9 cellular contexts compared by ENCODE assay signal in genomic region chr3:117059054-117059989, GRCh38.
DNase-seq lines count a peak whose midpoint lies in the region; ATAC-seq lines count a peak whose summit lies in the region.
"Had no signal": no experiment of that assay in that cellular context is flagged by ENCODE, and none has a peak within 500 bp of the region (broad histone marks: within the 10 kb centered on the region; RNA-seq: fewer than 3 reads in every experiment).

No MANE protein-coding gene starts in this region.

- H3K27me3 ChIP-seq in endocrine pancreas (ENCODE audit: control insufficient read depth, insufficient read depth, low read length) = no peaks in the 10 kb centered on the region

- H3K9me3 ChIP-seq in endocrine pancreas (ENCODE audit: control insufficient read depth, low read length) = no peaks in the 10 kb centered on the region

- no peaks in the 10 kb centered on the region for H3K36me3 ChIP-seq in endocrine pancreas (ENCODE audit: control insufficient read depth, insufficient read depth, low read length)

- ATAC-seq in HG03439 (IDR thresholded peaks at IDR 0.05; ENCODE audit: unreplicated experiment) = no peak
- ATAC-seq in GM18511 (IDR thresholded peaks at IDR 0.05; ENCODE audit: unreplicated experiment) = no peak

- H3K4me3 ChIP-seq in endocrine pancreas (ENCODE audit: control insufficient read depth, insufficient read depth, low read length) = peak overlapping the region; percentile 29

- no peaks in the 10 kb centered on the region for H3K4me1 ChIP-seq in endocrine pancreas (ENCODE audit: control insufficient read depth, insufficient read depth, low read length)

- H3K9ac ChIP-seq in endocrine pancreas (ENCODE audit: control insufficient read depth, insufficient read depth, low read length) = no peak overlapping the region

- peak; percentile 11 for DNase-seq in SKM-1 treated with dmso at 0.1 percent for 144 hours (lab: John Stamatoyannopoulos, UW; ENCODE audit: unreplicated experiment)
- no peak for DNase-seq in SKM-1 (lab: John Stamatoyannopoulos, UW; ENCODE audit: unreplicated experiment)
- DNase-seq in NCI-H526 treated with DMSO at 0.1 percent for 48 hours (lab: John Stamatoyannopoulos, UW) = peak; percentile 28
- DNase-seq in putamen (ENCODE audit: low spot score) = peak; percentile 61
- DNase-seq in activated CD4-positive, alpha-beta T cell treated with anti-CD3 and anti-CD28 coated beads, Interleukin-2, amount 50 U/mL, for 48 hours = no peak
- DNase-seq: CD4-positive, CD25-positive, alpha-beta regulatory T cell had no signal

Comparison
In these comparisons a context has a peak if more than half of its experiments do, and no peak if none do; other contexts are left out.
1. DNase-seq: peak in SKM-1 treated with dmso at 0.1 percent for 144 hours (single experiment), NCI-H526 treated with DMSO at 0.1 percent for 48 hours (single experiment) and putamen (single experiment); none in SKM-1 (single experiment) and activated CD4-positive, alpha-beta T cell treated with anti-CD3 and anti-CD28 coated beads, Interleukin-2, amount 50 U/mL, for 48 hours (0 of 2).